Comparison of ENCODE assay signal across 9 cellular contexts in the genomic region with DNA sequence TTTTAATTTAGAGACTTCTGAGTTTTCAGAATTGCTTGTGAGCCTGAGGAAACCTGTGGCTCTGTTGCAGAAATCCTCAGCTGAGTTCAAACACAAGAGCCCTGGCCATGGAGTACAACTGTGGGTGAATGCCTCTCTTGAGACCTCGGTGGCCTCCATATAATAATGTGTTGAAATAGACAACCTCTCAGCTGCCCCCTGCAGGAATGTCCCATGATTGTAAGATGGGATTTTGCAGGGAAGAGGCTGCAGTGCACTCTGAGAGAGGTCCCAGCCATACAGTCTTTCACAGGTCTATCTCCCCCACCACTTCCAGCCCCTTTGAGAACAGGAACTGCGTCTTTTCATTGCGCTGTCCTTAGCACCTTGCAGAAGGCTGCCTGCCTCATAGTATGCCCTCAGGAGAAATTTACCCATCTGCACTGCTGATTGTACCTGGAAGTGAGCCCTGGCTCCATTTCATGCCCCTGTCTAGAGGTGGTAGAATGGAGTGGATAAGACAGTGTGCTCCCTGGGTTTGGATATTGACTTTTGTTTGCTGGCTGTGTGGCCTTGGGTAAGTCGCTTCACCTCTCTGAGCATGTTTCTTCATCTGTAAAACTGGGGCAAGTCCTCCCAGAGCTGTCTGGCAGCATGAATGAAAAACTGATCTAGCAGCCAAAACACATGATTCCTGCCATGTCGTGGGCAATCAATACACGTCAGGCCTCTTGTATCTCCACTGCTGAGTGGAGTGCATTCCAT. TPM values are rescaled to one million over a fixed set of nuclear protein-coding genes. Genes with fewer than 3 reads are reported as not detected.
DNase-seq lines count a peak whose midpoint lies in the region; ATAC-seq, FAIRE-seq and TF ChIP-seq lines count a peak whose summit lies in the region.
"Had no signal": no experiment of that assay in that cellular context is flagged by ENCODE, and none has a peak within 500 bp of the region (broad histone marks: within the 10 kb centered on the region; RNA-seq: fewer than 3 reads in every experiment).

No MANE protein-coding gene starts in this region.

- no peak overlapping the region for H4K12ac ChIP-seq in trophoblast cell (ENCODE audit: low read depth, low read length)

- intact Hi-C loops in GM12878 (cut with micrococcal nuclease; ENCODE audit: unreplicated experiment): no loop called here

- H3K4me2 ChIP-seq in Loucy (ENCODE audit: low read depth, low read length, poor library complexity, severe bottlenecking) (no peak overlapping the region), GM12878 (ENCODE audit: control insufficient read depth, insufficient read depth) (no peak overlapping the region), trophoblast cell (ENCODE audit: low read length) (no peak overlapping the region)

- SMC1A ChIA-PET in GM12878 (lab: Charles Lee; ENCODE audit: uncharacterized antibody, unreplicated experiment): no interaction called here

- H3K18ac ChIP-seq in trophoblast cell (ENCODE audit: low read length): no peak overlapping the region

- no peak overlapping the region for H4K91ac ChIP-seq in trophoblast cell (ENCODE audit: low read depth, low read length)

- H2AK5ac ChIP-seq in trophoblast cell (ENCODE audit: low read length): no peak overlapping the region

- no peak overlapping the region for H4K8ac ChIP-seq in trophoblast cell (ENCODE audit: low read depth, low read length)

- no peak overlapping the region for H2BK120ac ChIP-seq in trophoblast cell (ENCODE audit: insufficient read depth, low read length, poor library complexity)

- no peaks in the 10 kb centered on the region for H3K79me2 ChIP-seq in Loucy (ENCODE audit: insufficient read depth, low read length)
- no peaks in the 10 kb centered on the region for H3K79me2 ChIP-seq in GM12878 (ENCODE audit: control insufficient read depth, insufficient read depth, low read length)
- no peaks in the 10 kb centered on the region for H3K79me2 ChIP-seq in trophoblast cell (ENCODE audit: control insufficient read depth, insufficient read depth, low read length, poor library complexity)
- H3K79me2 ChIP-seq: parathyroid adenoma had no signal

- H3K4ac ChIP-seq in trophoblast cell (ENCODE audit: low read depth, low read length): no peak overlapping the region

- H3K36me3 ChIP-seq in Loucy (ENCODE audit: insufficient read depth, low read length): no peaks in the 10 kb centered on the region
- no peaks in the 10 kb centered on the region for H3K36me3 ChIP-seq in GM12878 (ENCODE audit: control insufficient read depth in 2 of 2, insufficient read depth in 2 of 2, low read length in 1 of 2)
- no peaks in the 10 kb centered on the region for H3K36me3 ChIP-seq in trophoblast cell (ENCODE audit: control insufficient read depth in 1 of 2, insufficient read depth in 2 of 2, low read length in 2 of 2)

- peak; percentile 16 for DNase-seq in NOMO-1 treated with DMSO at 0.1 percent for 48 hours (lab: John Stamatoyannopoulos, UW; ENCODE audit: unreplicated experiment)
- DNase-seq in NOMO-1 treated with dmso at 0.1 percent for 144 hours (lab: John Stamatoyannopoulos, UW; ENCODE audit: unreplicated experiment): no peak
- DNase-seq in GM12878 (ENCODE audit: low read depth, low spot score): no peak
- peak; percentile 11 to 31 for DNase-seq in trophoblast cell
- no peak for DNase-seq in activated T-cell treated with anti-CD3 and anti-CD28 coated beads, Interleukin-2, amount 50 U/mL, for 48 hours
- no peak for DNase-seq in effector CD8-positive, alpha-beta T cell (lab: John Stamatoyannopoulos, UW)

- H3K14ac ChIP-seq in trophoblast cell (ENCODE audit: low read length): no peak overlapping the region

- TF ChIP-seq EP300 in GM12878 (IDR thresholded peaks at IDR 0.05; ENCODE audit: borderline replicate concordance in 1 of 2, control insufficient read depth in 1 of 2, low read depth in 2 of 2, low read length in 2 of 2): no peak

- in situ Hi-C loops in GM12878 (cut with MboI): no loop called here

- H3K9me3 ChIP-seq in Loucy (ENCODE audit: insufficient read depth, low read depth, low read length) (no peaks in the 10 kb centered on the region), GM12878 (replicated peaks; ENCODE audit: control insufficient read depth, insufficient read depth, low read length) (no peaks in the 10 kb centered on the region), trophoblast cell (ENCODE audit: insufficient read depth, low read depth, low read length) (no peaks in the 10 kb centered on the region)

- no peaks in the 10 kb centered on the region for H3F3A ChIP-seq in Loucy (ENCODE audit: low read depth)

- ATAC-seq in GM12878 (peak; percentile 68), HG02610 (IDR thresholded peaks at IDR 0.05; ENCODE audit: unreplicated experiment) (no peak)

- no peak overlapping the region for H3K27ac ChIP-seq in GM12878 (ENCODE audit: control insufficient read depth, insufficient read depth)
- H3K27ac ChIP-seq in trophoblast cell (ENCODE audit: low read depth, low read length): no peak overlapping the region
- H3K27ac ChIP-seq: parathyroid adenoma had no signal

- CTCF ChIA-PET in GM12878 (lab: Yijun Ruan, JAX): interaction anchor here (0.9 to 2.6 kb wide), 3 partner anchors 18 to 139 kb away, joined by 3 to 14 read pairs (median 4); no protein-coding TSS in a partner anchor

- TF ChIP-seq CTCF in Loucy (conservative IDR thresholded peaks at IDR 0.05; ENCODE audit: low read length) (peak; percentile 61), GM12878 (IDR thresholded peaks at IDR 0.05 in 2 of 3, conservative IDR thresholded peaks at IDR 0.05 in 1 of 3; ENCODE audit: control insufficient read depth in 2 of 3, extremely low read depth in 1 of 3, insufficient read depth in 1 of 3, low read depth in 3 of 3, low read length in 3 of 3) (peak in 2 of 3 experiments; percentile 30 to 33; a peak in 3 of 6 replicates)

- BruUV-seq in GM12878 (replicated peaks; lab: Mats Ljungman, UMichigan): no TSS peak

- no peak overlapping the region for H2BK5ac ChIP-seq in trophoblast cell (ENCODE audit: low read depth, low read length, poor library complexity)

- POLR2A ChIA-PET in GM12878 (lab: Charles Lee): no interaction called here

- no peak overlapping the region for H2AFZ ChIP-seq in Loucy (ENCODE audit: low read length)
- no peak overlapping the region for H2AFZ ChIP-seq in GM12878 (ENCODE audit: control insufficient read depth, low read depth, low read length)
- H2AFZ ChIP-seq in trophoblast cell (ENCODE audit: insufficient read depth, low read length, poor library complexity): no peak overlapping the region
- H2AFZ ChIP-seq: parathyroid adenoma had no signal

- H3K4me1 ChIP-seq in Loucy (ENCODE audit: insufficient read depth, low read length, poor library complexity, severe bottlenecking) (no peaks in the 10 kb centered on the region), GM12878 (ENCODE audit: control insufficient read depth, insufficient read depth, low read length) (no peaks in the 10 kb centered on the region), trophoblast cell (ENCODE audit: control insufficient read depth in 1 of 2, insufficient read depth in 2 of 2, low read length in 2 of 2) (no peaks in the 10 kb centered on the region)
- H3K4me1 ChIP-seq: parathyroid adenoma had no signal

- H4K20me1 ChIP-seq in Loucy (ENCODE audit: insufficient read depth, low read length, poor library complexity, severe bottlenecking) (no peaks in the 10 kb centered on the region), GM12878 (ENCODE audit: control insufficient read depth, insufficient read depth) (no peaks in the 10 kb centered on the region)

- H3K27me3 ChIP-seq in Loucy (ENCODE audit: insufficient read depth, low read length, poor library complexity, severe bottlenecking) (no peaks in the 10 kb centered on the region), GM12878 (replicated peaks in 1 of 2; ENCODE audit: control insufficient read depth in 2 of 2, insufficient read depth in 2 of 2, low read length in 1 of 2) (peaks cover 0 to 4% of the 10 kb centered on the region in 2 experiments; a peak in 3 of 4 replicates), trophoblast cell (ENCODE audit: insufficient read depth, low read length) (no peaks in the 10 kb centered on the region)

- RAD21 ChIA-PET in GM12878 (lab: Charles Lee; ENCODE audit: unreplicated experiment): no interaction called here

- no peaks in the 10 kb centered on the region for H3K9me2 ChIP-seq in Loucy (replicated peaks; ENCODE audit: low read depth, low read length)

- TF ChIP-seq POLR2A in GM12878 (IDR thresholded peaks at IDR 0.05; ENCODE audit: low read depth, low read length): no peak

- no peak overlapping the region for H2BK12ac ChIP-seq in trophoblast cell (ENCODE audit: low read length)

- H3K4me3 ChIP-seq in Loucy (ENCODE audit: low read length, poor library complexity, severe bottlenecking): no peak overlapping the region
- H3K4me3 ChIP-seq in GM12878: no peak overlapping the region
- H3K4me3 ChIP-seq in trophoblast cell (ENCODE audit: low read depth, low read length): no peak overlapping the region

- no peak overlapping the region for H3K23ac ChIP-seq in trophoblast cell (ENCODE audit: low read length)

- no peak for TF ChIP-seq RAD21 in GM12878 (IDR thresholded peaks at IDR 0.05; ENCODE audit: insufficient read depth, low read depth, low read length)

- FAIRE-seq in GM12878 (lab: Jason Lieb, UNC): no peak

- H3K79me1 ChIP-seq in trophoblast cell (ENCODE audit: low read length): no peaks in the 10 kb centered on the region

- H3K9ac ChIP-seq in Loucy (ENCODE audit: low read depth, low read length, poor library complexity, severe bottlenecking) (no peak overlapping the region), GM12878 (ENCODE audit: control insufficient read depth, insufficient read depth, low read length) (no peak overlapping the region), trophoblast cell (ENCODE audit: low read length) (no peak overlapping the region)
- H3K9ac ChIP-seq: parathyroid adenoma had no signal

- WGBS in GM12878 (ENCODE audit: insufficient coverage, insufficient replicate concordance, low lambda C conversion rate, missing lambda C conversion rate): 11% methylated on average over 6 of the region's 6 CpGs
- WGBS in trophoblast cell (ENCODE audit: extremely low coverage, insufficient coverage, insufficient read length): no CpG with 5 or more reads among the region's 6 CpGs

RNA-seq across cellular contexts. Expression of gene CDH22, which starts 16.8 kb away (rescaled TPM):
- not detected in 2 replicates for total RNA-seq in GM12878 (2013; cell fraction: nucleolus; rRNA removed)
- total RNA-seq in GM12878 (2014; rRNA removed) (not detected in 2 replicates), GM12878 (2014; rRNA removed; fragmentation: Illumina TruSeq; extraction: Trizol) (not detected in 2 replicates), GM12878 (2021) (not detected in 2 replicates)
- polyA plus RNA-seq in GM12878 (2011; ENCODE audit: low read depth): not detected
- polyA plus RNA-seq in GM12878 (2011; rRNA removed) (not detected in 2 replicates), GM12878 (2014; fragmentation: Illumina TruSeq; extraction: Trizol) (not detected in 2 replicates), GM12878 (2014; fragmentation: Nextera tagmentation; extraction: Ambion mirVana) (not detected), GM12878 (2014; rRNA removed) (not detected in 2 replicates), GM12878 (2016; fragmentation: Nextera tagmentation; extraction: Ambion mirVana) (not detected)
- polyA plus RNA-seq in GM12878 (2011; cell fraction: cytosol; rRNA removed): 0.01 TPM in 1 of 2 replicates, not detected in the other
- 0.03 TPM in 1 of 2 replicates, not detected in the other for polyA plus RNA-seq in GM12878 (2011; cell fraction: nucleus; rRNA removed)
- not detected in 2 replicates for polyA plus RNA-seq in GM12878 (2012)
- polyA minus RNA-seq in GM12878 (2011; rRNA and poly(A)+ RNA removed): not detected in 2 replicates
- not detected in 2 replicates for polyA minus RNA-seq in GM12878 (2011; cell fraction: cytosol; rRNA and poly(A)+ RNA removed)
- polyA minus RNA-seq in GM12878 (2011; cell fraction: nucleus; rRNA and poly(A)+ RNA removed): not detected in 2 replicates
- 0.01 TPM in 1 of 2 replicates, not detected in the other for polyA plus RNA-seq in trophoblast cell (2013)

Comparison
In these comparisons a context has a peak if more than half of its experiments do, and no peak if none do; other contexts are left out.
1. DNase-seq: peak in NOMO-1 treated with DMSO at 0.1 percent for 48 hours (single experiment) and trophoblast cell (2 of 2); none in NOMO-1 treated with dmso at 0.1 percent for 144 hours (single experiment), GM12878 (single experiment), activated T-cell treated with anti-CD3 and anti-CD28 coated beads, Interleukin-2, amount 50 U/mL, for 48 hours (0 of 2) and effector CD8-positive, alpha-beta T cell (single experiment).